In the genomic region with DNA sequence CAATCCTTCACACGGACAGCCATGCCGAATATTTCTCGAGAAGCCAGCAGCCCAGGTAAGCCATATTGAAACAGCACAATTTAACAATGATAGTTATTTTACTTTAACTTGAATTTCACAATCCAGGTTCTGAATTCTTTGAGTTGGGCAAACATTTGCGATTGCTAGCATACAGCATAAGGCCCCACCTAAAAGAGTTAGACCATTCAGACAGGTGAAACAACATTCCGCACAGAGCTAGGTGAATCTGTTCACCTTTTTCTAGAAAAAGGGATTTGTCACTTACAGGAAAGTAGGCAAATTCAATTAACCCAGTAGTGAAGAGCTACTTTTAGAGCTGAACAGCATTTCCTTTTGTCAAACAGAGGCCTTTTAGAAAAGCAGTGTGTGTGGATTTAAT, we compare ENCODE assay signal across 1 cellular context.
TF ChIP-seq lines count a peak whose summit lies in the region.

No MANE protein-coding gene starts in this region.

TF ChIP-seq in IMR-90, 13 proteins besides CTCF, POLR2A, EP300 and RAD21:
- TF ChIP-seq CHD1 (IDR thresholded peaks at IDR 0.05; ENCODE audit: low read depth, low read length) (no peak), SMC3 (IDR thresholded peaks at IDR 0.05; ENCODE audit: low read depth, low read length) (no peak), RCOR1 (IDR thresholded peaks at IDR 0.05; ENCODE audit: insufficient replicate concordance, low read length) (no peak), NFE2L2 (IDR thresholded peaks at IDR 0.05; ENCODE audit: low read depth, low read length) (no peak), FOS (IDR thresholded peaks at IDR 0.05; ENCODE audit: low read depth, low read length) (no peak), CEBPB (IDR thresholded peaks at IDR 0.05; ENCODE audit: low read depth, low read length) (no peak), MAZ (IDR thresholded peaks at IDR 0.05; ENCODE audit: borderline replicate concordance, low read depth, low read length) (no peak), BHLHE40 (IDR thresholded peaks at IDR 0.05; ENCODE audit: low read depth, low read length) (no peak), MXI1 (IDR thresholded peaks at IDR 0.05; ENCODE audit: borderline replicate concordance, low read depth, low read length) (no peak), MAFK (IDR thresholded peaks at IDR 0.05; ENCODE audit: low read depth, low read length) (no peak), RFX5 (IDR thresholded peaks at IDR 0.05; ENCODE audit: low read depth, low read length) (no peak)
- TF ChIP-seq, protein P1, sequence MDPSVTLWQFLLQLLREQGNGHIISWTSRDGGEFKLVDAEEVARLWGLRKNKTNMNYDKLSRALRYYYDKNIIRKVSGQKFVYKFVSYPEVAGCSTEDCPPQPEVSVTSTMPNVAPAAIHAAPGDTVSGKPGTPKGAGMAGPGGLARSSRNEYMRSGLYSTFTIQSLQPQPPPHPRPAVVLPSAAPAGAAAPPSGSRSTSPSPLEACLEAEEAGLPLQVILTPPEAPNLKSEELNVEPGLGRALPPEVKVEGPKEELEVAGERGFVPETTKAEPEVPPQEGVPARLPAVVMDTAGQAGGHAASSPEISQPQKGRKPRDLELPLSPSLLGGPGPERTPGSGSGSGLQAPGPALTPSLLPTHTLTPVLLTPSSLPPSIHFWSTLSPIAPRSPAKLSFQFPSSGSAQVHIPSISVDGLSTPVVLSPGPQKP (IDR thresholded peaks at IDR 0.05; ENCODE audit: borderline replicate concordance, low read depth, low read length), result no peak
TF ChIP-seq in IMR-90: peak in this region for 0.
